13 cellular contexts compared by ENCODE assay signal in genomic region chr4:149549911-149550310, GRCh38.
A peak's percentile ranks its signal among the peaks of the same experiment; 100 is the strongest.
DNase-seq lines count a peak whose midpoint lies in the region; ATAC-seq and TF ChIP-seq lines count a peak whose summit lies in the region.
"Had no signal": no experiment of that assay in that cellular context is flagged by ENCODE, and none has a peak within 500 bp of the region (broad histone marks: within the 10 kb centered on the region; RNA-seq: fewer than 3 reads in every experiment).

No MANE protein-coding gene starts in this region.

- no peak overlapping the region for H3K27ac ChIP-seq in right atrium auricular region
- H3K27ac ChIP-seq in RWPE2 (ENCODE audit: poor library complexity, severe bottlenecking) = no peak overlapping the region
- no peak overlapping the region for H3K27ac ChIP-seq in left ventricle myocardium inferior (replicated peaks)
- H3K27ac ChIP-seq: VCaP had no signal

- no peaks in the 10 kb centered on the region for H3K27me3 ChIP-seq in right atrium auricular region
- H3K27me3 ChIP-seq in RWPE2 (ENCODE audit: insufficient read depth, poor library complexity, severe bottlenecking) = no peaks in the 10 kb centered on the region
- H3K27me3 ChIP-seq in left ventricle myocardium inferior (ENCODE audit: low read depth) = no peaks in the 10 kb centered on the region

- H3K9me3 ChIP-seq in right atrium auricular region (peaks cover 0 to 2% of the 10 kb centered on the region in 2 donors), RWPE2 (ENCODE audit: severe bottlenecking) (no peaks in the 10 kb centered on the region), left ventricle myocardium inferior (replicated peaks) (peaks cover 9% of the 10 kb centered on the region)

- H3K4me1 Mint-ChIP-seq in activated T-cell treated with anti-CD3 and anti-CD28 coated beads, Interleukin-2, amount 50 U/mL, for 24 hours (ENCODE audit: low read depth) = no peaks in the 10 kb centered on the region

- DNase-seq in Right ventricle myocardium superior (no peak), right atrium auricular region (ENCODE audit: low spot score) (no peak), RWPE2 (ENCODE audit: low spot score) (no peak), left ventricle myocardium inferior (no peak), superior temporal gyrus (ENCODE audit: extremely low spot score) (peak; percentile 14), NCI-H2227 (lab: John Stamatoyannopoulos, UW; ENCODE audit: unreplicated experiment) (no peak)
- no peak for DNase-seq in activated T-cell treated with anti-CD3 and anti-CD28 coated beads, Interleukin-2, amount 50 U/mL, for 24 hours
- DNase-seq: cortex of kidney; NCI-H1105 treated with DMSO at 0.1 percent for 48 hours; stimulated activated CD4-positive, alpha-beta T cell treated with anti-CD3 and anti-CD28 coated beads, Interleukin-4, amount 100 ng/mL, for 24 hours had no signal

- TF ChIP-seq CTCF in right atrium auricular region (IDR thresholded peaks at IDR 0.05) = peak in 1 of 2 donors; percentile 50
- TF ChIP-seq CTCF in RWPE2 (IDR thresholded peaks at IDR 0.05; ENCODE audit: poor library complexity, severe bottlenecking) = peak; percentile 22
- TF ChIP-seq CTCF in left ventricle myocardium inferior (IDR thresholded peaks at IDR 0.05; ENCODE audit: borderline replicate concordance) = peak; percentile 57

- H3K4me3 ChIP-seq in right atrium auricular region = no peak overlapping the region
- H3K4me3 ChIP-seq in RWPE2 (ENCODE audit: severe bottlenecking) = no peak overlapping the region
- no peak overlapping the region for H3K4me3 ChIP-seq in left ventricle myocardium inferior

- intact Hi-C loops in Right ventricle myocardium superior (cut with DNase I) = no loop called here
- intact Hi-C loops in left ventricle myocardium inferior (cut with micrococcal nuclease) = loop anchor here (10.0 kb wide), 1 partner anchor 175 kb away; no protein-coding TSS in a partner anchor

- no peaks in the 10 kb centered on the region for H3K36me3 Mint-ChIP-seq in activated T-cell treated with anti-CD3 and anti-CD28 coated beads, Interleukin-2, amount 50 U/mL, for 24 hours (ENCODE audit: low read depth)

- H3K4me1 ChIP-seq in right atrium auricular region (no peaks in the 10 kb centered on the region), RWPE2 (ENCODE audit: insufficient read depth, poor library complexity, severe bottlenecking) (no peaks in the 10 kb centered on the region), left ventricle myocardium inferior (no peaks in the 10 kb centered on the region)

- peaks cover 4% of the 10 kb centered on the region for H3K9me3 Mint-ChIP-seq in activated T-cell treated with anti-CD3 and anti-CD28 coated beads, Interleukin-2, amount 50 U/mL, for 24 hours
- H3K9me3 Mint-ChIP-seq: activated T-helper 2 cell treated with anti-CD3 and anti-CD28 coated beads, Interferon-gamma antibody, Interleukin-2, Interleukin-4, amounts not matched to agents 10 μg/mL and 5 μg/mL and 100 μg/mL, durations not matched to agents 14 hours and 24 hours and 36 hours had no signal

- H3K27ac Mint-ChIP-seq in activated T-cell treated with anti-CD3 and anti-CD28 coated beads, Interleukin-2, amount 50 U/mL, for 24 hours = no peak overlapping the region
- H3K27ac Mint-ChIP-seq: activated T-helper 2 cell treated with anti-CD3 and anti-CD28 coated beads, Interferon-gamma antibody, Interleukin-2, Interleukin-4, amounts not matched to agents 10 μg/mL and 5 μg/mL and 100 μg/mL, durations not matched to agents 14 hours and 24 hours and 36 hours had no signal

- H3K36me3 ChIP-seq in right atrium auricular region = no peaks in the 10 kb centered on the region
- no peaks in the 10 kb centered on the region for H3K36me3 ChIP-seq in RWPE2 (ENCODE audit: low read depth)
- no peaks in the 10 kb centered on the region for H3K36me3 ChIP-seq in left ventricle myocardium inferior

- H3K4me3 Mint-ChIP-seq in activated T-cell treated with anti-CD3 and anti-CD28 coated beads, Interleukin-2, amount 50 U/mL, for 24 hours = no peak overlapping the region

- peak; percentile 65 for ATAC-seq in Right ventricle myocardium superior (ENCODE audit: poor library complexity)
- no peak for ATAC-seq in RWPE2 (ENCODE audit: low read depth)
- no peak for ATAC-seq in HG03378 (IDR thresholded peaks at IDR 0.05; ENCODE audit: unreplicated experiment)

- H3K27me3 Mint-ChIP-seq in activated T-cell treated with anti-CD3 and anti-CD28 coated beads, Interleukin-2, amount 50 U/mL, for 24 hours = no peaks in the 10 kb centered on the region
